Comparison of ENCODE assay signal across 8 cellular contexts in the genomic region with DNA sequence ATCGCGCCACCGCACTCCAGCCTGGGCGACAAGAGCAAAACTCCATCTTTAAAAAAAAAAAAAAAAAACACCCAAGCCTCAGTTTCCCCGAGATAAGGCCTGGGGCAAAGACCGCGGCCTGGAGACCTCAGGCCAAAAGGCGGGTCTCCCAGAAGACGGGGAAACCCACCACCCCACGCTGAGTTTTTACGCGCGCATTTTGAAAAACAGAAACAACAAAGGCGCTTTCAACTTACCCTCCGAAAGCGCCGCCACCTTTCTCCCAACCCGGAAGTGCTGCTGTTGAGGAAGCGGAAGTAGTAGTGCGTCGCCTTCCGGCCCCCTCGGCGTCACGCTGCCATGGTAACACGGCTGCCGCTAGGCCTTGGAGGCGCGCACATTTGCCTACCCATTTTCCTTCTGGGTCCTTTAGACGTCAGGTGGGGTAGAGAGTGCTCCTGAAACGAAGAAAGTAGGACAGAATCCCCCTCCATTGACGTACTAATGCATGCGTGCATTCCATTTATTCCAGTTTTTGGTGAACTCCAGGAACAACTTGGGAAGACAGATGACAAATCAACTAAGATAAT. TPM values are rescaled to one million over a fixed set of nuclear protein-coding genes. Genes with fewer than 3 reads are reported as not detected.
DNase-seq lines count a peak whose midpoint lies in the region; ATAC-seq, FAIRE-seq and TF ChIP-seq lines count a peak whose summit lies in the region.

A gene with protein sequence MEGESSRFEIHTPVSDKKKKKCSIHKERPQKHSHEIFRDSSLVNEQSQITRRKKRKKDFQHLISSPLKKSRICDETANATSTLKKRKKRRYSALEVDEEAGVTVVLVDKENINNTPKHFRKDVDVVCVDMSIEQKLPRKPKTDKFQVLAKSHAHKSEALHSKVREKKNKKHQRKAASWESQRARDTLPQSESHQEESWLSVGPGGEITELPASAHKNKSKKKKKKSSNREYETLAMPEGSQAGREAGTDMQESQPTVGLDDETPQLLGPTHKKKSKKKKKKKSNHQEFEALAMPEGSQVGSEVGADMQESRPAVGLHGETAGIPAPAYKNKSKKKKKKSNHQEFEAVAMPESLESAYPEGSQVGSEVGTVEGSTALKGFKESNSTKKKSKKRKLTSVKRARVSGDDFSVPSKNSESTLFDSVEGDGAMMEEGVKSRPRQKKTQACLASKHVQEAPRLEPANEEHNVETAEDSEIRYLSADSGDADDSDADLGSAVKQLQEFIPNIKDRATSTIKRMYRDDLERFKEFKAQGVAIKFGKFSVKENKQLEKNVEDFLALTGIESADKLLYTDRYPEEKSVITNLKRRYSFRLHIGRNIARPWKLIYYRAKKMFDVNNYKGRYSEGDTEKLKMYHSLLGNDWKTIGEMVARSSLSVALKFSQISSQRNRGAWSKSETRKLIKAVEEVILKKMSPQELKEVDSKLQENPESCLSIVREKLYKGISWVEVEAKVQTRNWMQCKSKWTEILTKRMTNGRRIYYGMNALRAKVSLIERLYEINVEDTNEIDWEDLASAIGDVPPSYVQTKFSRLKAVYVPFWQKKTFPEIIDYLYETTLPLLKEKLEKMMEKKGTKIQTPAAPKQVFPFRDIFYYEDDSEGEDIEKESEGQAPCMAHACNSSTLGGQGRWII (minus strand): TSS at position 287 of the 569 bp plus-strand sequence. CDS start 4,019 bp downstream, outside the sequence.

- intact Hi-C loops in HepG2 (cut with micrococcal nuclease; ENCODE audit: unreplicated experiment), result loop anchor here (5.0 kb wide), 1 partner anchor 169 kb away; no protein-coding TSS in a partner anchor

- H3K9me3 ChIP-seq in BLaER1 (no peaks in the 10 kb centered on the region), HepG2 (ENCODE audit: low read length) (no peaks in the 10 kb centered on the region)

- peaks cover 59% of the 10 kb centered on the region for H3K4me1 ChIP-seq in BLaER1
- peaks cover 40% of the 10 kb centered on the region for H3K4me1 ChIP-seq in HepG2 (ENCODE audit: insufficient read depth, low read length)

- BruUV-seq in HepG2 (replicated peaks; lab: Mats Ljungman, UMichigan), result no TSS peak

- TF ChIP-seq POLR2A in HepG2 (IDR thresholded peaks at IDR 0.05; ENCODE audit: insufficient read depth in 1 of 2, low read depth in 2 of 2, low read length in 2 of 2), result peak; percentile 69 to 84

- H3K27me3 ChIP-seq in BLaER1 (peaks cover 25% of the 10 kb centered on the region), HepG2 (ENCODE audit: control insufficient read depth in 1 of 2, insufficient read depth in 2 of 2, low read length in 2 of 2) (peaks cover 0 to 23% of the 10 kb centered on the region in 2 experiments; a peak in 3 of 5 replicates)

- peaks cover 22% of the 10 kb centered on the region for H4K20me1 ChIP-seq in BLaER1
- peaks cover 3% of the 10 kb centered on the region; the same call in 1 of the 2 replicates for H4K20me1 ChIP-seq in HepG2 (ENCODE audit: insufficient read depth, low read length)

- H3K4me2 ChIP-seq in BLaER1, result peak within 1 kb of the TSS; percentile 96
- peak within 1 kb of the TSS; percentile 91 for H3K4me2 ChIP-seq in HepG2 (ENCODE audit: low read depth, low read length)

- H3K27ac ChIP-seq in BLaER1, result peak within 1 kb of the TSS; percentile 93
- no peak within 1 kb of the TSS for H3K27ac ChIP-seq in HepG2 (ENCODE audit: extremely low read length, insufficient read depth, low read length)

- TF ChIP-seq EP300 in HepG2 (IDR thresholded peaks at IDR 0.05; ENCODE audit: low read depth in 2 of 2, low read length in 2 of 2) (no peak), HepG2 (CRISPR knock-in tag; IDR thresholded peaks at IDR 0.05; ENCODE audit: borderline replicate concordance) (no peak)

- no peak within 1 kb of the TSS for H2AFZ ChIP-seq in HepG2 (ENCODE audit: low read length)

- peak; percentile 78 for FAIRE-seq in HepG2 (lab: Jason Lieb, UNC)

- CTCF ChIA-PET in HepG2 (lab: Yijun Ruan, JAX; ENCODE audit: low intra/inter-chr PET ratio, low total read pairs), result no interaction called here

- in situ Hi-C loops in HepG2 (cut with HindIII; ENCODE audit: extremely low pct_ligation_motif_present, low pct_unique_long_range_greater_than_20kb), result no loop called here

- ATAC-seq in GM19372 (IDR thresholded peaks at IDR 0.05; ENCODE audit: low read depth, unreplicated experiment), result peak; percentile 69
- peak; percentile 56 for ATAC-seq in HG03571 (IDR thresholded peaks at IDR 0.05; ENCODE audit: unreplicated experiment)
- peak; percentile 86 for ATAC-seq in HepG2

- H3K36me3 ChIP-seq in BLaER1, result peaks cover 17% of the 10 kb centered on the region
- H3K36me3 ChIP-seq in HepG2 (replicated peaks in 1 of 2; ENCODE audit: control insufficient read depth in 1 of 2, insufficient read depth in 2 of 2, low read length in 2 of 2), result peaks cover 4 to 13% of the 10 kb centered on the region in 2 experiments; a peak in 4 of 5 replicates

- DNase-seq in NCI-H748 treated with DMSO at 0.1 percent for 48 hours (lab: John Stamatoyannopoulos, UW), result peak; percentile 61
- DNase-seq in activated CD4-positive, alpha-beta T cell treated with anti-CD3 and anti-CD28 coated beads, Interleukin-2, amount 50 U/mL, for 1 hour, result peak; percentile 93
- peak; percentile 95 for DNase-seq in dermis blood vessel endothelial cell
- peak; percentile 88 for DNase-seq in HepG2 (ENCODE audit: low spot score)
- peak; percentile 92 for DNase-seq in stimulated activated CD4-positive, alpha-beta T cell treated with anti-CD3 and anti-CD28 coated beads, Interleukin-2, amount 100 ng/mL, for 4 hours (ENCODE audit: low read depth)

- WGBS in HepG2 (ENCODE audit: low lambda C conversion rate), result under 1% methylated on average over 31 of the region's 33 CpGs

- POLR2A ChIA-PET in HepG2 (lab: Yijun Ruan, JAX), result no interaction called here

- TF ChIP-seq CTCF in HepG2 (CRISPR knock-in tag; IDR thresholded peaks at IDR 0.05), result no peak

- H3K9ac ChIP-seq in BLaER1 (peak within 1 kb of the TSS; percentile 97), HepG2 (ENCODE audit: insufficient read depth, low read depth, low read length) (peak within 1 kb of the TSS; percentile 71)

- H3K79me2 ChIP-seq in HepG2 (ENCODE audit: insufficient read depth, low read length), result peaks cover 11% of the 10 kb centered on the region

- no peak for TF ChIP-seq RAD21 in HepG2 (CRISPR knock-in tag; IDR thresholded peaks at IDR 0.05)

- peak within 1 kb of the TSS; percentile 87 for H3K4me3 ChIP-seq in BLaER1
- peak within 1 kb of the TSS; percentile 68 to 95 (median 78) for H3K4me3 ChIP-seq in HepG2 (replicated peaks in 1 of 3; ENCODE audit: insufficient read depth in 1 of 3, low read depth in 2 of 3, low read length in 3 of 3)

TF ChIP-seq in HepG2, 621 proteins besides CTCF, POLR2A, EP300 and RAD21 (continues in another document):
- TF ChIP-seq, protein P1, sequence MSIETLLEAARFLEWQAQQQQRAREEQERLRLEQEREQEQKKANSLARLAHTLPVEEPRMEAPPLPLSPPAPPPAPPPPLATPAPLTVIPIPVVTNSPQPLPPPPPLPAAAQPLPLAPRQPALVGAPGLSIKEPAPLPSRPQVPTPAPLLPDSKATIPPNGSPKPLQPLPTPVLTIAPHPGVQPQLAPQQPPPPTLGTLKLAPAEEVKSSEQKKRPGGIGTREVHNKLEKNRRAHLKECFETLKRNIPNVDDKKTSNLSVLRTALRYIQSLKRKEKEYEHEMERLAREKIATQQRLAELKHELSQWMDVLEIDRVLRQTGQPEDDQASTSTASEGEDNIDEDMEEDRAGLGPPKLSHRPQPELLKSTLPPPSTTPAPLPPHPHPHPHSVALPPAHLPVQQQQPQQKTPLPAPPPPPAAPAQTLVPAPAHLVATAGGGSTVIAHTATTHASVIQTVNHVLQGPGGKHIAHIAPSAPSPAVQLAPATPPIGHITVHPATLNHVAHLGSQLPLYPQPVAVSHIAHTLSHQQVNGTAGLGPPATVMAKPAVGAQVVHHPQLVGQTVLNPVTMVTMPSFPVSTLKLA (IDR thresholded peaks at IDR 0.05), result peak; percentile 43; the same call in 1 of the 2 replicates
- TF ChIP-seq PPARG (CRISPR knock-in tag; conservative IDR thresholded peaks at IDR 0.05), result 0 out of 2 replicates have a peak, but pooled peaks have one; percentile 28
- TF ChIP-seq ZNF264 (CRISPR knock-in tag; IDR thresholded peaks at IDR 0.05), result no peak
- 0 out of 2 replicates have a peak, but pooled peaks have one; percentile 13 for TF ChIP-seq GATA4 (IDR thresholded peaks at IDR 0.05; ENCODE audit: borderline replicate concordance, low read depth)
- peak; percentile 96 for TF ChIP-seq GABPA (IDR thresholded peaks at IDR 0.05; ENCODE audit: low read depth, low read length)
- peak; percentile 99 for TF ChIP-seq GABPA (CRISPR knock-in tag; IDR thresholded peaks at IDR 0.05; ENCODE audit: low read depth)
- no peak for TF ChIP-seq ZNF7 (CRISPR knock-in tag; IDR thresholded peaks at IDR 0.05)
- TF ChIP-seq KAT8 (CRISPR knock-in tag; IDR thresholded peaks at IDR 0.05), result peak; percentile 95
- no peak for TF ChIP-seq ZNF792 (CRISPR knock-in tag; IDR thresholded peaks at IDR 0.05)
- TF ChIP-seq THAP11 (CRISPR knock-in tag; IDR thresholded peaks at IDR 0.05), result peak; percentile 90
- TF ChIP-seq ZBTB38 (CRISPR knock-in tag; IDR thresholded peaks at IDR 0.05), result no peak
- no peak for TF ChIP-seq TBP (CRISPR knock-in tag; IDR thresholded peaks at IDR 0.05)

RNA-seq across cellular contexts. Expression of the gene that starts here (rescaled TPM):
- total RNA-seq in dermis blood vessel endothelial cell (13.6 and 20.3 TPM in 2 replicates), HepG2 (2016; rRNA removed; fragmentation: Illumina TruSeq; extraction: Trizol) (9.8 and 11.8 TPM in 2 replicates)
- 3.2 and 3.6 TPM in 2 replicates for total RNA-seq in HepG2 (2016; cell fraction: cytosol; rRNA removed; fragmentation: Illumina TruSeq; extraction: Trizol; ENCODE audit: low read depth)
- 10.2 and 13.0 TPM in 2 replicates for total RNA-seq in HepG2 (2016; cell fraction: insoluble cytoplasmic fraction; rRNA removed; fragmentation: Illumina TruSeq; extraction: Trizol)
- 5.9 and 7.1 TPM in 2 replicates for total RNA-seq in HepG2 (2016; cell fraction: membrane; rRNA removed; fragmentation: Illumina TruSeq; extraction: Trizol)
- total RNA-seq in HepG2 (2016; cell fraction: nucleus; rRNA removed; fragmentation: Illumina TruSeq; extraction: Trizol), result 11.7 and 13.6 TPM in 2 replicates
- polyA plus RNA-seq in HepG2 (2011; rRNA removed), result 3.4 and 3.6 TPM in 2 replicates
- polyA plus RNA-seq in HepG2 (2011; cell fraction: cytosol; rRNA removed), result 2.5 and 3.6 TPM in 2 replicates
- polyA plus RNA-seq in HepG2 (2011; cell fraction: nucleus; rRNA removed), result 0.79 and 1.8 TPM in 2 replicates
- polyA plus RNA-seq in HepG2 (2012), result 3.6 and 6.2 TPM in 2 replicates
- polyA plus RNA-seq in HepG2 (2016; cell fraction: cytosol; fragmentation: Illumina TruSeq; extraction: Trizol; ENCODE audit: low read depth), result 1.7 and 2.3 TPM in 2 replicates
- 9.4 and 9.7 TPM in 2 replicates for polyA plus RNA-seq in HepG2 (2016; cell fraction: insoluble cytoplasmic fraction; fragmentation: Illumina TruSeq; extraction: Trizol; ENCODE audit: low read depth)
- polyA plus RNA-seq in HepG2 (2016; cell fraction: membrane; fragmentation: Illumina TruSeq; extraction: Trizol; ENCODE audit: low read depth), result 2.9 and 3.8 TPM in 2 replicates
- polyA plus RNA-seq in HepG2 (2016; cell fraction: nucleus; fragmentation: Illumina TruSeq; extraction: Trizol; ENCODE audit: insufficient read depth, low read depth), result 15.1 and 15.8 TPM in 2 replicates
- polyA minus RNA-seq in HepG2 (2011; rRNA and poly(A)+ RNA removed; ENCODE audit: low replicate concordance), result 0.24 and 1.8 TPM in 2 replicates
- polyA minus RNA-seq in HepG2 (2011; cell fraction: cytosol; rRNA and poly(A)+ RNA removed), result 1.3 and 2.3 TPM in 2 replicates
- polyA minus RNA-seq in HepG2 (2011; cell fraction: nucleus; rRNA and poly(A)+ RNA removed), result 5.4 and 5.5 TPM in 2 replicates
